In the genomic region with DNA sequence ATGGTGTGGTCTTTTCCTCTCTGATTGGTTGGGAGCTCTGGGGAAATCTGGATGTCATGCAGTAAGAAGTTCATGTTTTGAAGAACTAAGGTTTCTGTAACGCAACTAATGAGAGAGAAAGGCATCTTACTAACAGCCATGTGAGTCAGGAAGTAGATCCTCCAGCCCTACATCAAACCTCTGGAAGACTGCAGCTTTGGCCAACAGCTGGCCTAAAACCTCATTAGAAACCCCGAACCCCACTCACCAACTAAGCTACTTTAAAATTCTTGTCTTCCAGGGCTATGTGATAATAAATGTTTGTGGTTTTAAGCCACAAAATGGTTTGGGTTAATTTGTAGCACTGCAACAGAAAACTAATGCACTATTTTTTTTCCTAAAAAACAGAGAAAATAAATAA, we compare ENCODE assay signal across 15 cellular contexts.
DNase-seq lines count a peak whose midpoint lies in the region; ATAC-seq, FAIRE-seq and TF ChIP-seq lines count a peak whose summit lies in the region.
"Had no signal": no experiment of that assay in that cellular context is flagged by ENCODE, and none has a peak within 500 bp of the region (broad histone marks: within the 10 kb centered on the region; RNA-seq: fewer than 3 reads in every experiment).

No MANE protein-coding gene starts in this region.

- no TSS peak for BruUV-seq in HCT116 (replicated peaks; lab: Mats Ljungman, UMichigan)

- WGBS in H1 (ENCODE audit: extremely low coverage in 1 of 2, insufficient coverage in 1 of 2, insufficient read length in 1 of 2, insufficient replicate concordance in 2 of 2, low coverage in 1 of 2, low lambda C conversion rate in 2 of 2, missing lambda C conversion rate in 1 of 2), 2 experiments = 85% methylated on average over 2 of the region's 2 CpGs; no CpG with 5 or more reads in 1 of the 2 experiments
- no CpG with 5 or more reads among the region's 2 CpGs for WGBS in H9 (ENCODE audit: extremely low coverage, insufficient read length, low lambda C conversion rate)

- H3K36me3 Mint-ChIP-seq in astrocyte (ENCODE audit: low read depth, unreplicated experiment) (no peaks in the 10 kb centered on the region), H9 (ENCODE audit: insufficient read depth in 1 of 3, low read depth in 3 of 3) (no peaks in the 10 kb centered on the region; a peak in 1 of 7 replicates)

- H3K27me3 ChIP-seq in HCT116 (ENCODE audit: insufficient read depth, low read length) (no peaks in the 10 kb centered on the region), astrocyte (ENCODE audit: insufficient read depth, low read length) (no peaks in the 10 kb centered on the region), H1 (replicated peaks in 1 of 4; ENCODE audit: control insufficient read depth in 3 of 4, extremely low read depth in 1 of 4, insufficient read depth in 3 of 4, low read length in 3 of 4) (peaks cover 0 to 1% (median 0%) of the 10 kb centered on the region in 4 experiments; a peak in 2 of 7 replicates), H9 (ENCODE audit: insufficient read depth, low read length) (no peaks in the 10 kb centered on the region)
- H3K27me3 ChIP-seq: BLaER1 had no signal

- H2BK15ac ChIP-seq in H1 (ENCODE audit: low read length) = no peak overlapping the region
- H2BK15ac ChIP-seq in H9 (ENCODE audit: low read depth, low read length) = no peak overlapping the region

- TF ChIP-seq RAD21 in HCT116 (IDR thresholded peaks at IDR 0.05; ENCODE audit: low read depth) (no peak), H1 (IDR thresholded peaks at IDR 0.05 in 1 of 2, conservative IDR thresholded peaks at IDR 0.05 in 1 of 2; ENCODE audit: low read depth in 2 of 2, low read length in 2 of 2) (no peak)

- H3K9me3 ChIP-seq in HCT116 (ENCODE audit: control insufficient read depth in 1 of 2, insufficient read depth in 1 of 2, low read depth in 1 of 2, low read length in 2 of 2) (no peaks in the 10 kb centered on the region), astrocyte (ENCODE audit: insufficient read depth, low read depth, low read length) (no peaks in the 10 kb centered on the region), H1 (ENCODE audit: insufficient read depth in 2 of 2, low read depth in 1 of 2, low read length in 1 of 2) (no peaks in the 10 kb centered on the region), H9 (ENCODE audit: control insufficient read depth, low read depth, low read length) (no peaks in the 10 kb centered on the region)
- H3K9me3 ChIP-seq: BLaER1, Caco-2 had no signal

- H2BK120ac ChIP-seq in H1 (replicated peaks; ENCODE audit: low read depth, low read length) (no peak overlapping the region), H9 (ENCODE audit: low read depth, low read length, poor library complexity, severe bottlenecking) (no peak overlapping the region)

- peak overlapping the region; percentile 54 for H2AFZ ChIP-seq in HCT116 (ENCODE audit: low read depth, low read length, poor library complexity, severe bottlenecking)
- no peak overlapping the region for H2AFZ ChIP-seq in astrocyte (ENCODE audit: low read depth, low read length)
- 0 out of 2 replicates have a peak overlapping the region, but pooled peaks have one; percentile 20 for H2AFZ ChIP-seq in H1 (ENCODE audit: low read length)
- no peak overlapping the region for H2AFZ ChIP-seq in H9 (ENCODE audit: low read length)

- H4K8ac ChIP-seq in H1 (ENCODE audit: extremely low read depth, insufficient read depth, low read length) (no peak overlapping the region), H9 (replicated peaks; ENCODE audit: insufficient read length, low read depth, low read length) (no peak overlapping the region)

- TF ChIP-seq POLR2A in HCT116 (IDR thresholded peaks at IDR 0.05; ENCODE audit: borderline replicate concordance, extremely low read depth, insufficient read depth, insufficient read length) (no peak), H1 (IDR thresholded peaks at IDR 0.05; ENCODE audit: control extremely low read depth in 1 of 2, low read depth in 2 of 2, low read length in 2 of 2) (no peak)

- no peak overlapping the region for H3T11ph ChIP-seq in H9 (ENCODE audit: low read length)

- H2BK20ac ChIP-seq in H1 (ENCODE audit: low read length) (no peak overlapping the region), H9 (ENCODE audit: low read depth, low read length, poor library complexity, severe bottlenecking) (no peak overlapping the region)

- no peak overlapping the region for H2BK5ac ChIP-seq in H1 (ENCODE audit: low read depth, low read length)
- H2BK5ac ChIP-seq in H9 (ENCODE audit: insufficient read length, low read length) = no peak overlapping the region

- TF ChIP-seq CTCF in HCT116 (IDR thresholded peaks at IDR 0.05 in 2 of 3, conservative IDR thresholded peaks at IDR 0.05 in 1 of 3; ENCODE audit: borderline replicate concordance in 1 of 3, insufficient read depth in 1 of 3, low read depth in 2 of 3, low read length in 2 of 3) = no peak
- TF ChIP-seq CTCF in astrocyte (IDR thresholded peaks at IDR 0.05; ENCODE audit: insufficient read depth, low read depth, low read length) = no peak
- no peak for TF ChIP-seq CTCF in H1 (IDR thresholded peaks at IDR 0.05; ENCODE audit: control extremely low read depth in 1 of 3, insufficient read depth in 1 of 3, low read depth in 1 of 3, low read length in 3 of 3)
- TF ChIP-seq CTCF in H9 (conservative IDR thresholded peaks at IDR 0.05) = no peak

- H3K79me1 ChIP-seq in H1 (ENCODE audit: low read depth, low read length) (no peaks in the 10 kb centered on the region), H9 (ENCODE audit: insufficient read depth, low read depth, low read length, poor library complexity, severe bottlenecking) (no peaks in the 10 kb centered on the region)

- H3K27ac ChIP-seq in HCT116 (ENCODE audit: low read depth, low read length) = no peak overlapping the region
- H3K27ac ChIP-seq in astrocyte (ENCODE audit: low read depth, low read length) = no peak overlapping the region
- no peak overlapping the region for H3K27ac ChIP-seq in H1 (ENCODE audit: low read depth, low read length)
- H3K27ac ChIP-seq in H9 (ENCODE audit: insufficient read length, low read depth, low read length) = no peak overlapping the region
- H3K27ac ChIP-seq: BLaER1, HL-60 had no signal

- FAIRE-seq in astrocyte (lab: Jason Lieb, UNC) (no peak), H1 (lab: Jason Lieb, UNC) (no peak)
- FAIRE-seq: H54 had no signal

- H3K56ac ChIP-seq in H1 (replicated peaks; ENCODE audit: insufficient read length, low read depth, low read length) (no peak overlapping the region), H9 (ENCODE audit: insufficient read length, low read depth, low read length) (no peak overlapping the region)

- H3K4me2 ChIP-seq in HCT116 (ENCODE audit: low read length) = no peak overlapping the region
- no peak overlapping the region for H3K4me2 ChIP-seq in astrocyte (ENCODE audit: low read length)
- H3K4me2 ChIP-seq in H1 (ENCODE audit: insufficient read depth in 1 of 2, low read depth in 2 of 2, low read length in 2 of 2) = no peak overlapping the region
- H3K4me2 ChIP-seq in H9 (ENCODE audit: insufficient read depth, insufficient read length, low read length) = no peak overlapping the region

- H3K23ac ChIP-seq in H1 (ENCODE audit: insufficient read length) (no peak overlapping the region), H9 (ENCODE audit: insufficient read length, low read depth, low read length) (no peak overlapping the region)

- ATAC-seq in HCT116 = no peak
- no peak for ATAC-seq in HG03432 (IDR thresholded peaks at IDR 0.05; ENCODE audit: unreplicated experiment)
- no peak for ATAC-seq in GM18517 (IDR thresholded peaks at IDR 0.05; ENCODE audit: unreplicated experiment)

- intact Hi-C loops in HCT116 (cut with micrococcal nuclease) = no loop called here

- no peak overlapping the region for H3K14ac ChIP-seq in H1 (ENCODE audit: insufficient read length)
- no peak overlapping the region for H3K14ac ChIP-seq in H9 (ENCODE audit: insufficient read depth, low read length)

- H4K20me1 ChIP-seq in HCT116 (ENCODE audit: insufficient read depth) (no peaks in the 10 kb centered on the region), astrocyte (ENCODE audit: insufficient read depth, low read length) (no peaks in the 10 kb centered on the region), H1 (replicated peaks in 1 of 2; ENCODE audit: control insufficient read depth in 1 of 2, insufficient read depth in 2 of 2, low read length in 2 of 2) (no peaks in the 10 kb centered on the region), H9 (ENCODE audit: control insufficient read depth, insufficient read depth, insufficient read length) (no peaks in the 10 kb centered on the region)
- H4K20me1 ChIP-seq: BLaER1 had no signal

- H2BK12ac ChIP-seq in H1 (ENCODE audit: low read depth, low read length) = no peak overlapping the region
- H2BK12ac ChIP-seq in H9 (ENCODE audit: insufficient read length, low read depth, low read length) = no peak overlapping the region

- H3K27ac Mint-ChIP-seq in astrocyte (ENCODE audit: unreplicated experiment) = peak overlapping the region; percentile 6
- H3K27ac Mint-ChIP-seq in H9 = no peak overlapping the region
- H3K27ac Mint-ChIP-seq: CD8-positive, alpha-beta memory T cell had no signal

- H3K9me3 Mint-ChIP-seq in astrocyte (ENCODE audit: unreplicated experiment) (no peaks in the 10 kb centered on the region), H9 (no peaks in the 10 kb centered on the region)

- H3K4ac ChIP-seq in H1 (replicated peaks; ENCODE audit: insufficient read length, low read depth, low read length) (no peak overlapping the region), H9 (ENCODE audit: low read depth, low read length) (no peak overlapping the region)

- H3K36me3 ChIP-seq in HCT116 (ENCODE audit: control insufficient read depth in 1 of 2, insufficient read depth in 2 of 2, low read length in 2 of 2) (no peaks in the 10 kb centered on the region), astrocyte (ENCODE audit: insufficient read depth, low read length) (no peaks in the 10 kb centered on the region), H1 (ENCODE audit: control insufficient read depth in 2 of 4, insufficient read depth in 4 of 4, low read length in 3 of 4) (no peaks in the 10 kb centered on the region)
- H3K36me3 ChIP-seq: BLaER1 had no signal

- H2AK5ac ChIP-seq in H1 (ENCODE audit: low read depth, low read length) = no peak overlapping the region
- H2AK5ac ChIP-seq in H9 (ENCODE audit: insufficient read length, low read length) = no peak overlapping the region

- H3K18ac ChIP-seq in H1 (ENCODE audit: extremely low read depth, low read length) (no peak overlapping the region), H9 (ENCODE audit: insufficient read length, low read depth, low read length) (no peak overlapping the region)

- H3K23me2 ChIP-seq in H1 (ENCODE audit: low read depth, low read length) (no peaks in the 10 kb centered on the region), H9 (ENCODE audit: insufficient read length, low read depth, low read length, poor library complexity, severe bottlenecking) (no peaks in the 10 kb centered on the region)

- H3K9ac ChIP-seq in HCT116 (ENCODE audit: low read length) (no peak overlapping the region), astrocyte (ENCODE audit: low read length) (no peak overlapping the region), H1 (replicated peaks in 1 of 4; ENCODE audit: extremely low read depth in 1 of 4, low read depth in 3 of 4, low read length in 3 of 4) (no peak overlapping the region), H9 (ENCODE audit: extremely low read depth, insufficient read length, low read length) (no peak overlapping the region)
- H3K9ac ChIP-seq: BLaER1 had no signal

- no peaks in the 10 kb centered on the region for H3K27me3 Mint-ChIP-seq in astrocyte (ENCODE audit: low read depth, unreplicated experiment)
- no peaks in the 10 kb centered on the region for H3K27me3 Mint-ChIP-seq in H9 (ENCODE audit: low read depth)
- H3K27me3 Mint-ChIP-seq: CD8-positive, alpha-beta memory T cell had no signal

- H3K4me1 ChIP-seq in HCT116 (ENCODE audit: control insufficient read depth in 1 of 2, insufficient read depth in 2 of 2, low read length in 2 of 2) (peaks cover 3 to 25% of the 10 kb centered on the region in 2 experiments; a peak in 3 of 4 replicates), astrocyte (ENCODE audit: insufficient read depth, low read length) (no peaks in the 10 kb centered on the region), H1 (replicated peaks in 1 of 4; ENCODE audit: control insufficient read depth in 3 of 4, insufficient read depth in 4 of 4, low read length in 3 of 4) (no peaks in the 10 kb centered on the region), H9 (ENCODE audit: insufficient read depth, low read length) (no peaks in the 10 kb centered on the region)
- H3K4me1 ChIP-seq: Caco-2 had no signal

- no peak overlapping the region for H3K4me3 Mint-ChIP-seq in astrocyte (ENCODE audit: unreplicated experiment)
- H3K4me3 Mint-ChIP-seq in H9 = no peak overlapping the region
- H3K4me3 Mint-ChIP-seq: CD8-positive, alpha-beta memory T cell had no signal

- RAD21 ChIA-PET in HCT116 (lab: Charles Lee; ENCODE audit: low non-redundant PET in 1 of 2, low total read pairs in 2 of 2, uncharacterized antibody in 2 of 2, unreplicated experiment in 2 of 2) = no interaction called here

- H4K5ac ChIP-seq in H1 (ENCODE audit: insufficient read length, low read depth, low read length) (no peak overlapping the region), H9 (ENCODE audit: insufficient read length, low read depth, low read length) (no peak overlapping the region)

- H3K79me2 ChIP-seq in HCT116 (ENCODE audit: insufficient read depth, low read length) (no peaks in the 10 kb centered on the region), astrocyte (ENCODE audit: insufficient read depth, low read length) (no peaks in the 10 kb centered on the region), H1 (ENCODE audit: control insufficient read depth in 1 of 2, insufficient read depth in 2 of 2, low read length in 2 of 2) (no peaks in the 10 kb centered on the region), H9 (ENCODE audit: insufficient read depth, low read length) (no peaks in the 10 kb centered on the region)

- no peak for TF ChIP-seq EP300 in H1 (IDR thresholded peaks at IDR 0.05; ENCODE audit: borderline replicate concordance in 1 of 2, low read depth in 2 of 2, low read length in 2 of 2)

- DNase-seq in HCT116 (ENCODE audit: low read depth, low spot score) (no peak), astrocyte (ENCODE audit: low read depth) (peak; percentile 49), H1 (ENCODE audit: low read depth in 1 of 2, low spot score in 2 of 2) (no peak), H9 (no peak)
- DNase-seq in activated CD4-positive, alpha-beta T cell treated with anti-CD3 and anti-CD28 coated beads for 4 hours = no peak
- DNase-seq: AML-193; Caco-2; CD8-positive, alpha-beta memory T cell; DMS53; GF-D8 had no signal

- CTCF ChIA-PET in HCT116 (lab: Charles Lee) = no interaction called here
- CTCF ChIA-PET in H1 (lab: Charles Lee; ENCODE audit: partially characterized antibody) = no interaction called here

- H3K4me3 ChIP-seq in HCT116 (replicated peaks in 1 of 2; ENCODE audit: low read depth in 1 of 2, low read length in 2 of 2) (no peak overlapping the region), astrocyte (ENCODE audit: insufficient read depth, low read depth, low read length) (no peak overlapping the region), H1 (ENCODE audit: extremely low read depth in 1 of 4, insufficient read depth in 2 of 4, low read depth in 3 of 4, low read length in 4 of 4) (no peak overlapping the region)
- H3K4me3 ChIP-seq: BLaER1 had no signal

- no peaks in the 10 kb centered on the region for H3K9me2 ChIP-seq in HCT116 (ENCODE audit: insufficient read depth)

- H4K91ac ChIP-seq in H1 (replicated peaks; ENCODE audit: insufficient read length, low read length) (no peak overlapping the region), H9 (ENCODE audit: insufficient read length, low read depth, low read length) (no peak overlapping the region)

- POLR2A ChIA-PET in HCT116 (lab: Charles Lee) = no interaction called here
- POLR2A ChIA-PET in H1 (lab: Charles Lee; ENCODE audit: partially characterized antibody) = no interaction called here

- H3K4me1 Mint-ChIP-seq in astrocyte (ENCODE audit: low read depth, unreplicated experiment) (peaks cover 12% of the 10 kb centered on the region), H9 (no peaks in the 10 kb centered on the region)
- H3K4me1 Mint-ChIP-seq: CD8-positive, alpha-beta memory T cell had no signal

Comparison
In these comparisons a context has a peak if more than half of its experiments do, and no peak if none do; other contexts are left out.
1. H2AFZ ChIP-seq: peak in HCT116 (single experiment) and H1 (single experiment); none in astrocyte (single experiment) and H9 (single experiment).